Comparison of ENCODE assay signal across 23 cellular contexts in the genomic region with DNA sequence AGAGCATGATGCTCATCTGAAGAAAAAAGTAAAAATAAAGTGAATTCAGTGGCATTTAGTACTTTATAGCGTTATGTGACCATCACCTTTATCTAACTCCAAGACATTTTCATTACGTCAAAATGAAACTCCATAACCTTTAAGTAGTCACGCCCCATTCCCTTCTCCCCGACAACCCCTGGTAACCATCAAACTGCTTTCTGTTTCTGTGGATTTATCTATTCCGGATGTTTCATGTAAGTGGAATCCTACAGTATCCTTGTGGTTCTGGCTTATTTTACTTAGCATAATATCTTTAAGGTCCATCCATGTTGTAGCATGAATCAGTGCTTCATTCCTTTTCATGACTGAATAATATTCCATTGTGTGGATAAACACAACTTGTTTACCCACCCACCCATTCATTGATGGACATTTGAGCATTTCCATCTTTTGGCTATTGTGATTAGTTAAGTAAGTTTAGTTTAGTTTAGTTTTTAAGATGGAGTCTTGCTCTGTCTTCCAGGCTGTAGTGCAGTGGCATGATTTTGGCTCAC. TPM values are rescaled to one million over a fixed set of nuclear protein-coding genes. Genes with fewer than 3 reads are reported as not detected.
DNase-seq lines count a peak whose midpoint lies in the region; ATAC-seq, FAIRE-seq and TF ChIP-seq lines count a peak whose summit lies in the region.
"Had no signal": no experiment of that assay in that cellular context is flagged by ENCODE, and none has a peak within 500 bp of the region (broad histone marks: within the 10 kb centered on the region; RNA-seq: fewer than 3 reads in every experiment).

No MANE protein-coding gene starts in this region.

- ATAC-seq in memory B cell (ENCODE audit: low read depth) (no peak), GM19324 (IDR thresholded peaks at IDR 0.05; ENCODE audit: low FRiP score, unreplicated experiment) (no peak), GM18505 (IDR thresholded peaks at IDR 0.05; ENCODE audit: unreplicated experiment) (no peak)
- ATAC-seq: effector memory CD8-positive, alpha-beta T cell; natural killer cell treated with Interleukin-12 subunit alpha and Interleukin-12 subunit beta and Interleukin-15 and Interleukin-18, amount 100 ng/mL, for 72 hours had no signal

- H3K27ac Mint-ChIP-seq in astrocyte (ENCODE audit: unreplicated experiment) (no peak overlapping the region), memory B cell (peak overlapping the region; percentile 38), type B pancreatic cell (no peak overlapping the region)
- H3K27ac Mint-ChIP-seq: activated naive CD8-positive, alpha-beta T cell treated with anti-CD3 and anti-CD28 coated beads, Interleukin-2, amount 10 ng/mL, durations not matched to agents 7 days and 5 days; B cell; effector memory CD8-positive, alpha-beta T cell; natural killer cell treated with Interleukin-12 subunit alpha and Interleukin-12 subunit beta and Interleukin-15 and Interleukin-18, amount 100 ng/mL, for 72 hours; progenitor cell of endocrine pancreas had no signal

- WGBS in esophagus squamous epithelium, 2 donors = 51 to 56% methylated on average over 5 of the region's 5 CpGs

- no peak overlapping the region for H3K27ac ChIP-seq in astrocyte (ENCODE audit: low read depth, low read length)
- peak overlapping the region in 2 of 4 donors; percentile 56 to 75 for H3K27ac ChIP-seq in esophagus squamous epithelium
- H3K27ac ChIP-seq: 22Rv1, body of pancreas had no signal

- H4K20me1 ChIP-seq in astrocyte (ENCODE audit: insufficient read depth, low read length) = no peaks in the 10 kb centered on the region

- no peak overlapping the region for H2AFZ ChIP-seq in astrocyte (ENCODE audit: low read depth, low read length)

- H3K79me2 ChIP-seq in astrocyte (ENCODE audit: insufficient read depth, low read length) = no peaks in the 10 kb centered on the region

- H3K27me3 Mint-ChIP-seq in astrocyte (ENCODE audit: low read depth, unreplicated experiment) = peaks cover 5% of the 10 kb centered on the region
- no peaks in the 10 kb centered on the region for H3K27me3 Mint-ChIP-seq in memory B cell
- H3K27me3 Mint-ChIP-seq in type B pancreatic cell = peaks cover 18% of the 10 kb centered on the region
- H3K27me3 Mint-ChIP-seq: activated naive CD8-positive, alpha-beta T cell treated with anti-CD3 and anti-CD28 coated beads, Interleukin-2, amount 10 ng/mL, durations not matched to agents 7 days and 5 days; B cell; effector memory CD8-positive, alpha-beta T cell had no signal

- no peaks in the 10 kb centered on the region for H3K9me3 Mint-ChIP-seq in astrocyte (ENCODE audit: unreplicated experiment)
- peaks cover 2% of the 10 kb centered on the region for H3K9me3 Mint-ChIP-seq in memory B cell
- H3K9me3 Mint-ChIP-seq in type B pancreatic cell = no peaks in the 10 kb centered on the region
- H3K9me3 Mint-ChIP-seq: activated naive CD8-positive, alpha-beta T cell treated with anti-CD3 and anti-CD28 coated beads, Interleukin-2, amount 10 ng/mL, durations not matched to agents 7 days and 5 days; effector memory CD8-positive, alpha-beta T cell had no signal

- DNase-seq in DMS53 (lab: John Stamatoyannopoulos, UW) (peak; percentile 35), DMS53 treated with DMSO at 0.1 percent for 48 hours (lab: John Stamatoyannopoulos, UW; ENCODE audit: unreplicated experiment) (no peak), astrocyte (ENCODE audit: low read depth) (no peak), memory B cell (ENCODE audit: low spot score in 2 of 2) (no peak), type B pancreatic cell (ENCODE audit: extremely low spot score, unreplicated experiment) (no peak), esophagus squamous epithelium (lab: John Stamatoyannopoulos, UW) (no peak)
- DNase-seq: activated CD8-positive, alpha-beta memory T cell treated with anti-CD3 and anti-CD28 coated beads, Interleukin-2, amount 50 U/mL, for 4 hours; activated naive CD8-positive, alpha-beta T cell treated with anti-CD3 and anti-CD28 coated beads, Interleukin-2, amount 10 ng/mL, durations not matched to agents 7 days and 5 days; COR-L47; effector memory CD8-positive, alpha-beta T cell; NCI-H2081; Peyer's patch had no signal

- H3K4me3 Mint-ChIP-seq in astrocyte (ENCODE audit: unreplicated experiment) (no peak overlapping the region), memory B cell (no peak overlapping the region), type B pancreatic cell (peak overlapping the region; percentile 13)
- H3K4me3 Mint-ChIP-seq: activated naive CD8-positive, alpha-beta T cell treated with anti-CD3 and anti-CD28 coated beads, Interleukin-2, amount 10 ng/mL, durations not matched to agents 7 days and 5 days; B cell; effector memory CD8-positive, alpha-beta T cell; natural killer cell treated with Interleukin-12 subunit alpha and Interleukin-12 subunit beta and Interleukin-15 and Interleukin-18, amount 100 ng/mL, for 72 hours had no signal

- no peak overlapping the region for H3K9ac ChIP-seq in astrocyte (ENCODE audit: low read length)

- peak overlapping the region; percentile 73 for H3K4me2 ChIP-seq in astrocyte (ENCODE audit: low read length)

- H3K27me3 ChIP-seq in astrocyte (ENCODE audit: insufficient read depth, low read length) = no peaks in the 10 kb centered on the region
- no peaks in the 10 kb centered on the region for H3K27me3 ChIP-seq in esophagus squamous epithelium
- H3K27me3 ChIP-seq: body of pancreas, esophagus muscularis mucosa, Peyer's patch had no signal

- no peaks in the 10 kb centered on the region for H3K36me3 Mint-ChIP-seq in astrocyte (ENCODE audit: low read depth, unreplicated experiment)
- no peaks in the 10 kb centered on the region for H3K36me3 Mint-ChIP-seq in memory B cell
- no peaks in the 10 kb centered on the region for H3K36me3 Mint-ChIP-seq in type B pancreatic cell
- H3K36me3 Mint-ChIP-seq: activated naive CD8-positive, alpha-beta T cell treated with anti-CD3 and anti-CD28 coated beads, Interleukin-2, amount 10 ng/mL, durations not matched to agents 7 days and 5 days; natural killer cell treated with Interleukin-12 subunit alpha and Interleukin-12 subunit beta and Interleukin-15 and Interleukin-18, amount 100 ng/mL, for 72 hours had no signal

- H3K36me3 ChIP-seq in astrocyte (ENCODE audit: insufficient read depth, low read length) = no peaks in the 10 kb centered on the region
- H3K36me3 ChIP-seq in esophagus squamous epithelium = no peaks in the 10 kb centered on the region
- H3K36me3 ChIP-seq: esophagus muscularis mucosa, Peyer's patch, WERI-Rb-1 had no signal

- no peak overlapping the region for H3K4me3 ChIP-seq in astrocyte (ENCODE audit: insufficient read depth, low read depth, low read length)
- no peak overlapping the region for H3K4me3 ChIP-seq in esophagus squamous epithelium
- H3K4me3 ChIP-seq: body of pancreas, Peyer's patch had no signal

- H3K4me1 ChIP-seq in astrocyte (ENCODE audit: insufficient read depth, low read length) = peaks cover 20% of the 10 kb centered on the region
- peaks cover 10 to 81% (median 55%) of the 10 kb centered on the region in 3 donors for H3K4me1 ChIP-seq in esophagus squamous epithelium

- TF ChIP-seq CTCF in astrocyte (IDR thresholded peaks at IDR 0.05; ENCODE audit: insufficient read depth, low read depth, low read length) (no peak), type B pancreatic cell (conservative IDR thresholded peaks at IDR 0.05) (no peak), esophagus squamous epithelium (IDR thresholded peaks at IDR 0.05) (no peak)

- H3K4me1 Mint-ChIP-seq in astrocyte (ENCODE audit: low read depth, unreplicated experiment) (peaks cover 19% of the 10 kb centered on the region), memory B cell (peaks cover 36% of the 10 kb centered on the region), type B pancreatic cell (ENCODE audit: unreplicated experiment) (peaks cover 39% of the 10 kb centered on the region)

- TF ChIP-seq POLR2A in esophagus squamous epithelium (IDR thresholded peaks at IDR 0.05) (no peak), GM18505 (IDR thresholded peaks at IDR 0.05; ENCODE audit: borderline replicate concordance, extremely low read depth, insufficient read depth, insufficient read length) (no peak)

- H3K9me3 ChIP-seq in astrocyte (ENCODE audit: insufficient read depth, low read depth, low read length) (no peaks in the 10 kb centered on the region), esophagus squamous epithelium (no peaks in the 10 kb centered on the region)
- H3K9me3 ChIP-seq: body of pancreas, esophagus muscularis mucosa, Peyer's patch had no signal

- intact Hi-C loops in esophagus squamous epithelium (cut with DNase I) = no loop called here

- no peak for FAIRE-seq in astrocyte (lab: Jason Lieb, UNC)

RNA-seq across cellular contexts. Expression of a gene that starts 18.5 kb away (rescaled TPM):
- 5.2 and 5.8 TPM in 2 replicates for total RNA-seq in astrocyte
- total RNA-seq in type B pancreatic cell (ENCODE audit: low replicate concordance) = 1.0 TPM in 1 of 2 replicates, not detected in the other
- under 1 TPM in 2 of 4 donors, not detected in 2; 0.76 TPM for total RNA-seq in esophagus squamous epithelium
- total RNA-seq: body of pancreas, left lobe of liver, SK-MEL-5 had no signal
